In genomic region chr10:64062793-64063192, GRCh38 we compare ENCODE assay signal across 7 cellular contexts.
"Had no signal": no experiment of that assay in that cellular context is flagged by ENCODE, and none has a peak within 500 bp of the region (broad histone marks: within the 10 kb centered on the region; RNA-seq: fewer than 3 reads in every experiment).

No MANE protein-coding gene starts in this region.

- FAIRE-seq: HTR-8/SVneo, K562 had no signal

- H3K4me1 Mint-ChIP-seq: IgD-negative memory B cell had no signal

- H3K27ac ChIP-seq: HL-60 had no signal

- H3K27ac Mint-ChIP-seq: IgD-negative memory B cell had no signal

- H3K4me3 ChIP-seq: K562 had no signal

- H3K9me3 Mint-ChIP-seq: IgD-negative memory B cell had no signal

- H3K36me3 Mint-ChIP-seq: IgD-negative memory B cell had no signal

- ATAC-seq: K562 had no signal

- DNase-seq: IMR-90, KBM-7, KG1 had no signal

- H3K4me3 Mint-ChIP-seq: IgD-negative memory B cell had no signal
